In genomic region chr11:32311351-32312077, GRCh38 we compare ENCODE assay signal across 14 cellular contexts.
"Had no signal": no experiment of that assay in that cellular context is flagged by ENCODE, and none has a peak within 500 bp of the region (broad histone marks: within the 10 kb centered on the region; RNA-seq: fewer than 3 reads in every experiment).

No MANE protein-coding gene starts in this region.

- H3K36me3 ChIP-seq: gastrocnemius medialis, heart right ventricle had no signal

- H3K27ac ChIP-seq: body of pancreas, gastrocnemius medialis, heart right ventricle had no signal

- H3K27me3 ChIP-seq: body of pancreas, gastrocnemius medialis had no signal

- DNase-seq: activated CD4-positive, alpha-beta T cell treated with anti-CD3 and anti-CD28 coated beads, Interleukin-2, amount 50 U/mL, for 1 hour; activated naive CD4-positive, alpha-beta T cell treated with anti-CD3 and anti-CD28 coated beads, Interleukin-2, amount 10 ng/mL, durations not matched to agents 7 days and 5 days; activated T-cell treated with anti-CD3 and anti-CD28 coated beads for 4 hours; body of pancreas; central memory CD4-positive, alpha-beta T cell; effector memory CD8-positive, alpha-beta T cell; gastrocnemius medialis; heart right ventricle; islet precursor cell; left ventricle myocardium superior; retina; stimulated activated CD4-positive, alpha-beta T cell treated with anti-CD3 and anti-CD28 coated beads, Interleukin-15, amount 100 ng/mL, for 24 hours; stimulated activated CD4-positive, alpha-beta T cell treated with anti-CD3 and anti-CD28 coated beads, Interleukin-4, amount 100 ng/mL, for 24 hours; stimulated activated naive CD8-positive, alpha-beta T cell treated with anti-CD3 and anti-CD28 coated beads, Interleukin-15, amount 100 ng/mL, for 72 hours had no signal

- H3K9me3 ChIP-seq: body of pancreas, gastrocnemius medialis, heart right ventricle had no signal

- H3K4me1 ChIP-seq: body of pancreas, gastrocnemius medialis, heart right ventricle had no signal

- H3K4me3 ChIP-seq: body of pancreas, gastrocnemius medialis, heart right ventricle had no signal

- ATAC-seq: body of pancreas; effector memory CD8-positive, alpha-beta T cell; gastrocnemius medialis; heart right ventricle; left ventricle myocardium superior; stimulated activated naive CD8-positive, alpha-beta T cell treated with anti-CD3 and anti-CD28 coated beads, Interleukin-15, amount 100 ng/mL, for 72 hours had no signal
